Comparison of ENCODE assay signal across 21 cellular contexts in genomic region chr9:128792978-128793686, GRCh38. TPM values are rescaled to one million over a fixed set of nuclear protein-coding genes. Genes with fewer than 3 reads are reported as not detected.
DNase-seq lines count a peak whose midpoint lies in the region; ATAC-seq and TF ChIP-seq lines count a peak whose summit lies in the region.
"Had no signal": no experiment of that assay in that cellular context is flagged by ENCODE, and none has a peak within 500 bp of the region (broad histone marks: within the 10 kb centered on the region; RNA-seq: fewer than 3 reads in every experiment).

No MANE protein-coding gene starts in this region.

- intact Hi-C loops in activated CD4-positive, alpha-beta T cell treated with anti-CD3 and anti-CD28 coated beads for 36 hours (cut with DNase I, micrococcal nuclease) = no loop called here
- intact Hi-C loops in body of pancreas (cut with DNase I) = no loop called here

- H2BK5ac ChIP-seq in mesenchymal stem cell (ENCODE audit: low read depth, low read length, poor library complexity, severe bottlenecking) = no peak overlapping the region

- H3K18ac ChIP-seq in mesenchymal stem cell (ENCODE audit: low read depth in 1 of 2, low read length in 2 of 2) = no peak overlapping the region

- POLR2A ChIA-PET in activated CD4-positive, alpha-beta T cell treated with anti-CD3 and anti-CD28 coated beads for 36 hours (lab: Charles Lee) = no interaction called here
- POLR2A ChIA-PET in CD8-positive, alpha-beta memory T cell (lab: Charles Lee) = no interaction called here

- no peak overlapping the region for H2BK15ac ChIP-seq in mesenchymal stem cell (ENCODE audit: low read depth, poor library complexity, severe bottlenecking)

- H3K4me1 Mint-ChIP-seq in activated CD4-positive, alpha-beta T cell treated with anti-CD3 and anti-CD28 coated beads for 36 hours = peaks cover 19% of the 10 kb centered on the region
- H3K4me1 Mint-ChIP-seq in CD8-positive, alpha-beta memory T cell = peaks cover 12 to 31% (median 21%) of the 10 kb centered on the region in 3 donors
- H3K4me1 Mint-ChIP-seq in naive B cell = peaks cover 9 to 23% (median 16%) of the 10 kb centered on the region in 3 donors

- no peaks in the 10 kb centered on the region for H3K27me3 Mint-ChIP-seq in activated CD4-positive, alpha-beta T cell treated with anti-CD3 and anti-CD28 coated beads for 36 hours
- H3K27me3 Mint-ChIP-seq in CD8-positive, alpha-beta memory T cell = no peaks in the 10 kb centered on the region
- no peaks in the 10 kb centered on the region for H3K27me3 Mint-ChIP-seq in naive B cell

- peaks cover 48% of the 10 kb centered on the region for H3K79me1 ChIP-seq in mesenchymal stem cell (replicated peaks; ENCODE audit: low read length, poor library complexity, severe bottlenecking)

- H3K27ac ChIP-seq in CD8-positive, alpha-beta memory T cell (ENCODE audit: low read depth, low read length) = no peak overlapping the region
- peak overlapping the region; percentile 36 to 66 (median 53) for H3K27ac ChIP-seq in body of pancreas
- no peak overlapping the region for H3K27ac ChIP-seq in mesenchymal stem cell (ENCODE audit: low read length, poor library complexity, severe bottlenecking)
- H3K27ac ChIP-seq: KMS-11 had no signal

- H2AFZ ChIP-seq in mesenchymal stem cell (ENCODE audit: low read depth, low read length) = no peak overlapping the region

- no peak overlapping the region for H3K9ac ChIP-seq in mesenchymal stem cell (ENCODE audit: low read length)
- H3K9ac ChIP-seq: KMS-11 had no signal

- peaks cover 11% of the 10 kb centered on the region for H3K36me3 Mint-ChIP-seq in activated CD4-positive, alpha-beta T cell treated with anti-CD3 and anti-CD28 coated beads for 36 hours (ENCODE audit: low read depth)
- H3K36me3 Mint-ChIP-seq in CD8-positive, alpha-beta memory T cell = peaks cover 0 to 76% (median 12%) of the 10 kb centered on the region in 3 donors
- H3K36me3 Mint-ChIP-seq in naive B cell = peaks cover 6 to 16% of the 10 kb centered on the region in 2 donors

- H2BK12ac ChIP-seq in mesenchymal stem cell (ENCODE audit: low read length in 2 of 2) = no peak overlapping the region

- WGBS in body of pancreas, 2 donors = 31 to 33% methylated on average over 5 to 8 of the region's 8 CpGs
- 90% methylated on average over 8 of the region's 8 CpGs for WGBS in mesenchymal stem cell

- no peaks in the 10 kb centered on the region for H3K9me3 ChIP-seq in CD8-positive, alpha-beta memory T cell (ENCODE audit: low read length)
- no peaks in the 10 kb centered on the region for H3K9me3 ChIP-seq in body of pancreas
- H3K9me3 ChIP-seq in mesenchymal stem cell (ENCODE audit: control insufficient read depth, low read length) = no peaks in the 10 kb centered on the region

- no peak overlapping the region for H3K14ac ChIP-seq in mesenchymal stem cell (ENCODE audit: low read length in 2 of 2)

- H3K4me2 ChIP-seq in mesenchymal stem cell (ENCODE audit: low read length, poor library complexity, severe bottlenecking) = no peak overlapping the region
- H3K4me2 ChIP-seq: KMS-11 had no signal

- H4K8ac ChIP-seq in mesenchymal stem cell (ENCODE audit: low read length) = no peak overlapping the region

- DNase-seq in activated CD4-positive, alpha-beta T cell treated with anti-CD3 and anti-CD28 coated beads for 36 hours = no peak
- DNase-seq in activated CD4-positive, alpha-beta T cell treated with anti-CD3 and anti-CD28 coated beads, Interleukin-2, amount 50 U/mL, for 48 hours = no peak
- DNase-seq in CD8-positive, alpha-beta memory T cell = no peak
- DNase-seq in body of pancreas (peak; percentile 51 to 77 (median 74)), naive B cell (no peak), MV-4-11 (lab: John Stamatoyannopoulos, UW) (no peak), mesenchymal stem cell (no peak)
- DNase-seq: 8988T, DMS 273 treated with DMSO at 0.1 percent for 48 hours, DND-41, H7, NCI-H1417, NCI-H1930, NCI-H226, NCI-H524, NCI-H82, OCI-M1, RPMI8226 had no signal

- no peak overlapping the region for H3K4ac ChIP-seq in mesenchymal stem cell (ENCODE audit: low read depth in 1 of 2, low read length in 2 of 2)

- no peak overlapping the region for H3K4me3 Mint-ChIP-seq in activated CD4-positive, alpha-beta T cell treated with anti-CD3 and anti-CD28 coated beads for 36 hours
- peak overlapping the region in 1 of 7 donors; percentile 80 for H3K4me3 Mint-ChIP-seq in CD8-positive, alpha-beta memory T cell
- no peak overlapping the region for H3K4me3 Mint-ChIP-seq in naive B cell
- H3K4me3 Mint-ChIP-seq: CD14-positive monocyte had no signal

- H3K4me3 ChIP-seq in CD8-positive, alpha-beta memory T cell (ENCODE audit: low read length) = no peak overlapping the region
- H3K4me3 ChIP-seq in body of pancreas (no peak overlapping the region), mesenchymal stem cell (ENCODE audit: insufficient read depth in 1 of 2, low read depth in 1 of 2, low read length in 2 of 2) (no peak overlapping the region)

- no peak overlapping the region for H4K91ac ChIP-seq in mesenchymal stem cell (ENCODE audit: low read length)

- no peak for ATAC-seq in activated CD4-positive, alpha-beta T cell treated with anti-CD3 and anti-CD28 coated beads for 36 hours
- ATAC-seq in body of pancreas = peak; percentile 69
- ATAC-seq in naive B cell (ENCODE audit: low read depth in 2 of 2) = no peak
- ATAC-seq in GM21825 (IDR thresholded peaks at IDR 0.05; ENCODE audit: unreplicated experiment) = no peak

- H2BK120ac ChIP-seq in mesenchymal stem cell (ENCODE audit: low read depth, low read length) = no peak overlapping the region

- H3K4me1 ChIP-seq in CD8-positive, alpha-beta memory T cell (ENCODE audit: insufficient read depth, low read length) = peaks cover 4% of the 10 kb centered on the region
- H3K4me1 ChIP-seq in body of pancreas (peaks cover 32% of the 10 kb centered on the region), mesenchymal stem cell (ENCODE audit: control insufficient read depth, insufficient read depth, low read depth, low read length) (peaks cover 3% of the 10 kb centered on the region)

- no peaks in the 10 kb centered on the region for H3K27me3 ChIP-seq in CD8-positive, alpha-beta memory T cell (ENCODE audit: insufficient read depth, low read length, poor library complexity, severe bottlenecking)
- H3K27me3 ChIP-seq in body of pancreas (no peaks in the 10 kb centered on the region), mesenchymal stem cell (ENCODE audit: control insufficient read depth in 1 of 2, insufficient read depth in 1 of 2, low read length in 2 of 2) (no peaks in the 10 kb centered on the region)

- H3K23ac ChIP-seq in mesenchymal stem cell (ENCODE audit: low read length in 2 of 2) = no peak overlapping the region

- no peak overlapping the region for H2AK5ac ChIP-seq in mesenchymal stem cell (ENCODE audit: low read length, severe bottlenecking)

- no peaks in the 10 kb centered on the region for H3K9me3 Mint-ChIP-seq in activated CD4-positive, alpha-beta T cell treated with anti-CD3 and anti-CD28 coated beads for 36 hours (ENCODE audit: low read depth)
- no peaks in the 10 kb centered on the region for H3K9me3 Mint-ChIP-seq in CD8-positive, alpha-beta memory T cell
- no peaks in the 10 kb centered on the region for H3K9me3 Mint-ChIP-seq in naive B cell
- H3K9me3 Mint-ChIP-seq: CD14-positive monocyte had no signal

- no peak for TF ChIP-seq CTCF in body of pancreas (IDR thresholded peaks at IDR 0.05)

- H3K36me3 ChIP-seq in CD8-positive, alpha-beta memory T cell (ENCODE audit: insufficient read depth, low read length) = peaks cover 36% of the 10 kb centered on the region
- H3K36me3 ChIP-seq in body of pancreas (replicated peaks in 1 of 2; ENCODE audit: insufficient read depth in 1 of 2, low read depth in 2 of 2) = peaks cover 0 to 22% of the 10 kb centered on the region in 2 donors
- peaks cover 69 to 72% of the 10 kb centered on the region in 2 experiments for H3K36me3 ChIP-seq in mesenchymal stem cell (ENCODE audit: control insufficient read depth in 1 of 2, insufficient read depth in 2 of 2, low read depth in 1 of 2, low read length in 2 of 2)

- TF ChIP-seq POLR2A in body of pancreas (IDR thresholded peaks at IDR 0.05) = no peak

- CTCF ChIA-PET in activated CD4-positive, alpha-beta T cell treated with anti-CD3 and anti-CD28 coated beads for 36 hours (lab: Charles Lee) = interaction anchor here (0.5 to 1.7 kb wide), 3 partner anchors 25 to 603 kb away, joined by 3 to 4 read pairs (median 3); partner anchors contain the start of gene ENDOG
- CTCF ChIA-PET in CD8-positive, alpha-beta memory T cell (lab: Charles Lee) = interaction anchor here (1.0 to 3.6 kb wide), 2 partner anchors 25 to 88 kb away, joined by 3 to 11 read pairs; partner anchors contain the start of gene ENDOG

- peak overlapping the region; percentile 52 for H3K27ac Mint-ChIP-seq in activated CD4-positive, alpha-beta T cell treated with anti-CD3 and anti-CD28 coated beads for 36 hours
- H3K27ac Mint-ChIP-seq in CD8-positive, alpha-beta memory T cell = peak overlapping the region in 5 of 8 donors; percentile 1 to 72 (median 52)
- H3K27ac Mint-ChIP-seq in naive B cell = peak overlapping the region; percentile 9 to 80 (median 49)

RNA-seq across cellular contexts. Expression of gene TBC1D13, which starts 6.1 kb away (rescaled TPM):
- total RNA-seq in activated CD4-positive, alpha-beta T cell treated with anti-CD3 and anti-CD28 coated beads for 36 hours = 10 to 100 TPM; 10.5 to 14.0 TPM
- total RNA-seq in CD8-positive, alpha-beta memory T cell = 10 to 100 TPM; 23.0 to 24.6 TPM
- 36.8 TPM for polyA plus RNA-seq in CD8-positive, alpha-beta memory T cell
- 10 to 100 TPM; 17.5 to 19.5 TPM for total RNA-seq in body of pancreas
- polyA plus RNA-seq in naive B cell (ENCODE audit: low read depth in 6 of 6) = 10 to 100 TPM; 23.8 to 39.7 (median 25.6) TPM
- polyA plus RNA-seq in mesenchymal stem cell (2013, experiment 1 of 2) = 16.8 TPM
- 17.1 TPM for polyA plus RNA-seq in mesenchymal stem cell (2013, experiment 2 of 2)

RNA-seq across cellular contexts. Expression of gene ZER1, which starts 21.4 kb away (rescaled TPM):
- total RNA-seq in activated CD4-positive, alpha-beta T cell treated with anti-CD3 and anti-CD28 coated beads for 36 hours = 10 to 100 TPM; 17.1 to 19.3 TPM
- 10 to 100 TPM; 18.3 to 18.7 TPM for total RNA-seq in CD8-positive, alpha-beta memory T cell
- 46.2 TPM for polyA plus RNA-seq in CD8-positive, alpha-beta memory T cell
- 10 to 100 TPM; 25.7 to 41.9 TPM for total RNA-seq in body of pancreas
- polyA plus RNA-seq in naive B cell (ENCODE audit: low read depth in 6 of 6) = 10 to 100 TPM; 30.9 to 43.1 (median 33.0) TPM
- 22.8 TPM for polyA plus RNA-seq in mesenchymal stem cell (2013, experiment 1 of 2)
- 22.7 TPM for polyA plus RNA-seq in mesenchymal stem cell (2013, experiment 2 of 2)

RNA-seq across cellular contexts. Expression of gene ENDOG, which starts 25.2 kb away (rescaled TPM):
- total RNA-seq in activated CD4-positive, alpha-beta T cell treated with anti-CD3 and anti-CD28 coated beads for 36 hours = 1 to 10 TPM; 7.3 to 9.3 TPM
- total RNA-seq in CD8-positive, alpha-beta memory T cell = 10 to 100 TPM; 22.3 to 23.3 TPM
- 29.6 TPM for polyA plus RNA-seq in CD8-positive, alpha-beta memory T cell
- total RNA-seq in body of pancreas = 10 to 100 TPM; 22.4 to 24.9 TPM
- 10 to 100 TPM in 4 of 6 donors, 1 to 10 TPM in 2; 5.0 to 17.8 (median 14.7) TPM for polyA plus RNA-seq in naive B cell (ENCODE audit: low read depth in 6 of 6)
- 9.6 TPM for polyA plus RNA-seq in mesenchymal stem cell (2013, experiment 1 of 2)
- 9.0 TPM for polyA plus RNA-seq in mesenchymal stem cell (2013, experiment 2 of 2)

RNA-seq across cellular contexts. Expression of gene SPOUT1, which starts 36.5 kb away (rescaled TPM):
- total RNA-seq in activated CD4-positive, alpha-beta T cell treated with anti-CD3 and anti-CD28 coated beads for 36 hours = 10 to 100 TPM; 87.9 to 92.9 TPM
- total RNA-seq in CD8-positive, alpha-beta memory T cell = 100 to 1,000 TPM; 137 to 143 TPM
- polyA plus RNA-seq in CD8-positive, alpha-beta memory T cell = 77.3 TPM
- total RNA-seq in body of pancreas = 10 to 100 TPM; 16.2 to 16.3 TPM
- 10 to 100 TPM; 38.6 to 60.4 (median 52.5) TPM for polyA plus RNA-seq in naive B cell (ENCODE audit: low read depth in 6 of 6)
- 9.0 TPM for polyA plus RNA-seq in mesenchymal stem cell (2013, experiment 1 of 2)
- 8.9 TPM for polyA plus RNA-seq in mesenchymal stem cell (2013, experiment 2 of 2)

Comparison
In these comparisons a context has a peak if more than half of its experiments do, and no peak if none do; other contexts are left out.
1. DNase-seq: peak in body of pancreas (4 of 4); none in activated CD4-positive, alpha-beta T cell treated with anti-CD3 and anti-CD28 coated beads for 36 hours (single experiment), activated CD4-positive, alpha-beta T cell treated with anti-CD3 and anti-CD28 coated beads, Interleukin-2, amount 50 U/mL, for 48 hours (0 of 2), CD8-positive, alpha-beta memory T cell (0 of 5), naive B cell (single experiment), MV-4-11 (single experiment) and mesenchymal stem cell (single experiment).
2. H3K27ac ChIP-seq: peak in body of pancreas (4 of 4); none in CD8-positive, alpha-beta memory T cell (single experiment) and mesenchymal stem cell (single experiment).
3. Peak in every context shown above with its lines, with median percentiles within 50 percentile points of each other: H3K27ac Mint-ChIP-seq.